ENCODE assay signal across 1 cellular context in genomic region chr2:60446413-60447358, GRCh38.
A peak's percentile ranks its signal among the peaks of the same experiment; 100 is the strongest.
TF ChIP-seq lines count a peak whose summit lies in the region.

No MANE protein-coding gene starts in this region.

TF ChIP-seq in GM12878, 131 proteins besides CTCF, POLR2A, EP300 and RAD21 (continued from another document):
- TF ChIP-seq, protein P1, sequence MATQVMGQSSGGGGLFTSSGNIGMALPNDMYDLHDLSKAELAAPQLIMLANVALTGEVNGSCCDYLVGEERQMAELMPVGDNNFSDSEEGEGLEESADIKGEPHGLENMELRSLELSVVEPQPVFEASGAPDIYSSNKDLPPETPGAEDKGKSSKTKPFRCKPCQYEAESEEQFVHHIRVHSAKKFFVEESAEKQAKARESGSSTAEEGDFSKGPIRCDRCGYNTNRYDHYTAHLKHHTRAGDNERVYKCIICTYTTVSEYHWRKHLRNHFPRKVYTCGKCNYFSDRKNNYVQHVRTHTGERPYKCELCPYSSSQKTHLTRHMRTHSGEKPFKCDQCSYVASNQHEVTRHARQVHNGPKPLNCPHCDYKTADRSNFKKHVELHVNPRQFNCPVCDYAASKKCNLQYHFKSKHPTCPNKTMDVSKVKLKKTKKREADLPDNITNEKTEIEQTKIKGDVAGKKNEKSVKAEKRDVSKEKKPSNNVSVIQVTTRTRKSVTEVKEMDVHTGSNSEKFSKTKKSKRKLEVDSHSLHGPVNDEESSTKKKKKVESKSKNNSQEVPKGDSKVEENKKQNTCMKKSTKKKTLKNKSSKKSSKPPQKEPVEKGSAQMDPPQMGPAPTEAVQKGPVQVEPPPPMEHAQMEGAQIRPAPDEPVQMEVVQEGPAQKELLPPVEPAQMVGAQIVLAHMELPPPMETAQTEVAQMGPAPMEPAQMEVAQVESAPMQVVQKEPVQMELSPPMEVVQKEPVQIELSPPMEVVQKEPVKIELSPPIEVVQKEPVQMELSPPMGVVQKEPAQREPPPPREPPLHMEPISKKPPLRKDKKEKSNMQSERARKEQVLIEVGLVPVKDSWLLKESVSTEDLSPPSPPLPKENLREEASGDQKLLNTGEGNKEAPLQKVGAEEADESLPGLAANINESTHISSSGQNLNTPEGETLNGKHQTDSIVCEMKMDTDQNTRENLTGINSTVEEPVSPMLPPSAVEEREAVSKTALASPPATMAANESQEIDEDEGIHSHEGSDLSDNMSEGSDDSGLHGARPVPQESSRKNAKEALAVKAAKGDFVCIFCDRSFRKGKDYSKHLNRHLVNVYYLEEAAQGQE (IDR thresholded peaks at IDR 0.05; ENCODE audit: low read depth, low read length) = no peak
- TF ChIP-seq IKZF1 (conservative IDR thresholded peaks at IDR 0.05) (no peak), RELB (IDR thresholded peaks at IDR 0.05; ENCODE audit: low read depth) (peak; percentile 64), STAT3 (IDR thresholded peaks at IDR 0.05; ENCODE audit: low read depth, low read length) (0 out of 2 replicates have a peak, but pooled peaks have one; percentile 53), MYC (IDR thresholded peaks at IDR 0.05; ENCODE audit: insufficient read depth, insufficient read length, insufficient replicate concordance, low read length, severe bottlenecking) (no peak), CHD1 (IDR thresholded peaks at IDR 0.05; ENCODE audit: low read depth, low read length) (no peak), RUNX3 (IDR thresholded peaks at IDR 0.05; ENCODE audit: low read length) (peak; percentile 92), JUNB (IDR thresholded peaks at IDR 0.05) (peak; percentile 69), MTA2 (IDR thresholded peaks at IDR 0.05; ENCODE audit: low read depth) (no peak), POLR2AphosphoS5 (IDR thresholded peaks at IDR 0.05; ENCODE audit: low read length) (peak; percentile 75), SREBF2 (IDR thresholded peaks at IDR 0.05; ENCODE audit: low read length) (no peak), TAF1 (IDR thresholded peaks at IDR 0.05; ENCODE audit: borderline replicate concordance, low read depth, low read length) (peak; percentile 52; the same call in 1 of the 2 replicates), TCF3 (IDR thresholded peaks at IDR 0.05; ENCODE audit: borderline replicate concordance, insufficient read depth, low read depth, low read length) (0 out of 2 replicates have a peak, but pooled peaks have one; percentile 7), DPF2 (IDR thresholded peaks at IDR 0.05) (no peak)
